Comparison of ENCODE assay signal across 11 cellular contexts in the genomic region with DNA sequence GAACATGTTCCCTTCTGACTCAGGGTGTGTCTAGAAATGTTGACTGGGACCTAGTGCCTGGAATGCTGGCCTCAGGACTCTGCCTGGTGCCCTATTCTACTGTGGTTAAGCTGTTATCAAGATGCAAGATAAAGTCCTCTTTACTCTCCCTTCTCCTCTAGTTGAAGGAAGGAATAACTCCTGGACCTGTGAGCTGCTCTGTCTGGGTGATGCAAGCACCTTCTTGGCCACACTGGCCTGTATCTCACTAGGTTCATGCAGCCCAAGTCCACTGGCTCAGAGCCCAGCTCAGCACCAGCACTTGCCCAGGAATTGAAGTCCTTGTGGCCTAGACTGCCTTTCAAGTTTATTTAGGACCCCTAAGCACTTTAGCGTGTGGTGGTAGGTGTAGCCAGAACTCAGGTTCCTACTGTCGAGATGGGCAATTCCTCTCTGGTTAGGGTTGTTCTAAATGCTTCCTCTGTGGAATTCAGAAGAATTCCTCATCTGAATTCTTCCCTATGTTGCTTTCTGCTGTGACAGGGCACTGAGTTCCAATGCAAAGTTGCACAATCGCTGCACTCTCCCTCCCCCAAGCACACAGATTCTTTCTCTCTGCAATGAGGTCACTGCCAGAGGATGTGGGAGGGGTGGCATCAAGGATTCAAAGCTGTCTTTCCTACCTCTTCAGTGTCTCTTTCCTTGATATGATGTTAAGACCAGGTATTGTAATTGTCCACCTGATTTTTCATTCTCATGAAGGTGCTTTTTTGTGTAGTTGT. TPM values are rescaled to one million over a fixed set of nuclear protein-coding genes. Genes with fewer than 3 reads are reported as not detected.
DNase-seq lines count a peak whose midpoint lies in the region; ATAC-seq, FAIRE-seq and TF ChIP-seq lines count a peak whose summit lies in the region.
"Had no signal": no experiment of that assay in that cellular context is flagged by ENCODE, and none has a peak within 500 bp of the region (broad histone marks: within the 10 kb centered on the region; RNA-seq: fewer than 3 reads in every experiment).

No MANE protein-coding gene starts in this region.

- no peaks in the 10 kb centered on the region for H3K27me3 ChIP-seq in astrocyte (ENCODE audit: insufficient read depth, low read length)
- H3K27me3 ChIP-seq in left ventricle myocardium inferior (ENCODE audit: low read depth) = no peaks in the 10 kb centered on the region

- no peak overlapping the region for H3K9ac ChIP-seq in astrocyte (ENCODE audit: low read length)

- H3K36me3 ChIP-seq in astrocyte (ENCODE audit: insufficient read depth, low read length) = no peaks in the 10 kb centered on the region
- no peaks in the 10 kb centered on the region for H3K36me3 ChIP-seq in left ventricle myocardium inferior

- intact Hi-C loops in left ventricle myocardium inferior (cut with micrococcal nuclease) = no loop called here

- FAIRE-seq in astrocyte (lab: Jason Lieb, UNC) = no peak

- H3K4me1 Mint-ChIP-seq in astrocyte (ENCODE audit: low read depth, unreplicated experiment) = peaks cover 13% of the 10 kb centered on the region
- H3K4me1 Mint-ChIP-seq in stimulated activated memory B cell treated with anti-CD40 and anti-IgM and Interleukin-4, amounts not matched to agents 10 μg/mL and 1 μg/mL and 100 μg/mL, for 72 hours = no peaks in the 10 kb centered on the region
- no peaks in the 10 kb centered on the region for H3K4me1 Mint-ChIP-seq in T-helper 2 cell treated with Interferon-gamma antibody and Interleukin-4, amounts not matched to agents 5 μg/mL and 100 μg/mL, for 36 hours (ENCODE audit: low read depth)
- H3K4me1 Mint-ChIP-seq: naive B cell had no signal

- H3K27ac ChIP-seq in astrocyte (ENCODE audit: low read depth, low read length) (no peak overlapping the region), left ventricle myocardium inferior (replicated peaks) (peak overlapping the region; percentile 69)
- H3K27ac ChIP-seq: SK-N-MC had no signal

- no peak overlapping the region for H3K4me2 ChIP-seq in astrocyte (ENCODE audit: low read length)

- no peaks in the 10 kb centered on the region for H3K79me2 ChIP-seq in astrocyte (ENCODE audit: insufficient read depth, low read length)

- no peaks in the 10 kb centered on the region for H4K20me1 ChIP-seq in astrocyte (ENCODE audit: insufficient read depth, low read length)

- H3K9me3 ChIP-seq in astrocyte (ENCODE audit: insufficient read depth, low read depth, low read length) (no peaks in the 10 kb centered on the region), left ventricle myocardium inferior (replicated peaks) (peaks cover 13% of the 10 kb centered on the region)

- no peaks in the 10 kb centered on the region for H3K36me3 Mint-ChIP-seq in astrocyte (ENCODE audit: low read depth, unreplicated experiment)
- no peaks in the 10 kb centered on the region for H3K36me3 Mint-ChIP-seq in stimulated activated memory B cell treated with anti-CD40 and anti-IgM and Interleukin-4, amounts not matched to agents 10 μg/mL and 1 μg/mL and 100 μg/mL, for 72 hours
- H3K36me3 Mint-ChIP-seq in T-helper 2 cell treated with Interferon-gamma antibody and Interleukin-4, amounts not matched to agents 5 μg/mL and 100 μg/mL, for 36 hours (ENCODE audit: low read depth) = no peaks in the 10 kb centered on the region

- H3K4me3 Mint-ChIP-seq in astrocyte (ENCODE audit: unreplicated experiment) = peak overlapping the region; percentile 72
- no peak overlapping the region for H3K4me3 Mint-ChIP-seq in stimulated activated memory B cell treated with anti-CD40 and anti-IgM and Interleukin-4, amounts not matched to agents 10 μg/mL and 1 μg/mL and 100 μg/mL, for 72 hours
- no peak overlapping the region for H3K4me3 Mint-ChIP-seq in T-helper 2 cell treated with Interferon-gamma antibody and Interleukin-4, amounts not matched to agents 5 μg/mL and 100 μg/mL, for 36 hours

- no peak for TF ChIP-seq CTCF in astrocyte (IDR thresholded peaks at IDR 0.05; ENCODE audit: insufficient read depth, low read depth, low read length)
- no peak for TF ChIP-seq CTCF in left ventricle myocardium inferior (IDR thresholded peaks at IDR 0.05; ENCODE audit: borderline replicate concordance)

- peak; percentile 13 for DNase-seq in HK-2 (ENCODE audit: unreplicated experiment)
- peak; percentile 60 for DNase-seq in astrocyte (ENCODE audit: low read depth)
- DNase-seq in left ventricle myocardium inferior = peak; percentile 60
- no peak for DNase-seq in UCSD-AML1 (lab: John Stamatoyannopoulos, UW; ENCODE audit: unreplicated experiment)
- DNase-seq in T-helper 2 cell treated with Interferon-gamma antibody and Interleukin-4, amounts not matched to agents 5 μg/mL and 100 μg/mL, for 36 hours (ENCODE audit: low spot score) = no peak
- no peak for DNase-seq in NOMO-1 (lab: John Stamatoyannopoulos, UW; ENCODE audit: unreplicated experiment in 2 of 2)
- no peak for DNase-seq in inferior parietal cortex (ENCODE audit: extremely low spot score)
- DNase-seq: naive B cell had no signal

- no peaks in the 10 kb centered on the region for H3K27me3 Mint-ChIP-seq in astrocyte (ENCODE audit: low read depth, unreplicated experiment)
- no peaks in the 10 kb centered on the region for H3K27me3 Mint-ChIP-seq in stimulated activated memory B cell treated with anti-CD40 and anti-IgM and Interleukin-4, amounts not matched to agents 10 μg/mL and 1 μg/mL and 100 μg/mL, for 72 hours
- H3K27me3 Mint-ChIP-seq in T-helper 2 cell treated with Interferon-gamma antibody and Interleukin-4, amounts not matched to agents 5 μg/mL and 100 μg/mL, for 36 hours (ENCODE audit: low read depth) = no peaks in the 10 kb centered on the region
- H3K27me3 Mint-ChIP-seq: naive B cell had no signal

- peak; percentile 24 for ATAC-seq in stimulated activated memory B cell treated with anti-CD40 and anti-IgM and Interleukin-4, amounts not matched to agents 10 μg/mL and 1 μg/mL and 100 μg/mL, for 72 hours

- H3K27ac Mint-ChIP-seq in astrocyte (ENCODE audit: unreplicated experiment) = peak overlapping the region; percentile 93
- H3K27ac Mint-ChIP-seq in stimulated activated memory B cell treated with anti-CD40 and anti-IgM and Interleukin-4, amounts not matched to agents 10 μg/mL and 1 μg/mL and 100 μg/mL, for 72 hours = no peak overlapping the region
- no peak overlapping the region for H3K27ac Mint-ChIP-seq in T-helper 2 cell treated with Interferon-gamma antibody and Interleukin-4, amounts not matched to agents 5 μg/mL and 100 μg/mL, for 36 hours
- H3K27ac Mint-ChIP-seq: naive B cell had no signal

- H3K9me3 Mint-ChIP-seq in astrocyte (ENCODE audit: unreplicated experiment) = peaks cover 8% of the 10 kb centered on the region
- peaks cover 6% of the 10 kb centered on the region for H3K9me3 Mint-ChIP-seq in stimulated activated memory B cell treated with anti-CD40 and anti-IgM and Interleukin-4, amounts not matched to agents 10 μg/mL and 1 μg/mL and 100 μg/mL, for 72 hours
- no peaks in the 10 kb centered on the region for H3K9me3 Mint-ChIP-seq in T-helper 2 cell treated with Interferon-gamma antibody and Interleukin-4, amounts not matched to agents 5 μg/mL and 100 μg/mL, for 36 hours

- no peak overlapping the region for H2AFZ ChIP-seq in astrocyte (ENCODE audit: low read depth, low read length)

- H3K4me3 ChIP-seq in astrocyte (ENCODE audit: insufficient read depth, low read depth, low read length) (no peak overlapping the region), left ventricle myocardium inferior (no peak overlapping the region)
- H3K4me3 ChIP-seq: SK-N-MC had no signal

- no peaks in the 10 kb centered on the region for H3K4me1 ChIP-seq in astrocyte (ENCODE audit: insufficient read depth, low read length)
- H3K4me1 ChIP-seq in left ventricle myocardium inferior = peaks cover 13% of the 10 kb centered on the region

RNA-seq across cellular contexts. Expression of a gene that starts 54.7 kb away (rescaled TPM):
- total RNA-seq in astrocyte = not detected in 2 replicates
- total RNA-seq in left ventricle myocardium inferior = not detected
- total RNA-seq: dermis microvascular lymphatic vessel endothelial cell had no signal

Comparison
In these comparisons a context has a peak if more than half of its experiments do, and no peak if none do; other contexts are left out.
1. DNase-seq: peak in HK-2 (single experiment), astrocyte (single experiment) and left ventricle myocardium inferior (single experiment); none in UCSD-AML1 (single experiment), T-helper 2 cell treated with Interferon-gamma antibody and Interleukin-4, amounts not matched to agents 5 μg/mL and 100 μg/mL, for 36 hours (single experiment), NOMO-1 (0 of 2) and inferior parietal cortex (single experiment).